Comparison of ENCODE assay signal across 18 cellular contexts in the genomic region with DNA sequence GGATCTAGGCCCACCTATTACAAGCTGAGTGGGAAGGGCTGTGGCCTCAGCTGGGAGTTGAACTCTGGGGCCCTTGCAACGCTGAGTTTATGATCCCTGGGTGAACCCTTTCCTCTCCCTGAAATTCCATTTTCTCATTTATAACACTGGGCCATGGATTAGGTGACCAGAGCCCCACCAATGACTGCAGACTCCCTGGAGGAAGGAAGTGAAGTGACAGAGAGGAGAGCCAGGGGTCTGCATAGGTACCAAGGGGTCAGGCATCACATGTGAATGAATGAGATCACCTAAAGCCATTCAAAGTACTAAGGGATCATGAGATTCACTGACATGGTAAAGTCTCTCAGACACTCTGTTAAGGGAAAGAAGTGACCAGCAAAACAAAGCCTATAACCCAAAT. TPM values are rescaled to one million over a fixed set of nuclear protein-coding genes. Genes with fewer than 3 reads are reported as not detected.
DNase-seq lines count a peak whose midpoint lies in the region; ATAC-seq, FAIRE-seq and TF ChIP-seq lines count a peak whose summit lies in the region.
"Had no signal": no experiment of that assay in that cellular context is flagged by ENCODE, and none has a peak within 500 bp of the region (broad histone marks: within the 10 kb centered on the region; RNA-seq: fewer than 3 reads in every experiment).

No MANE protein-coding gene starts in this region.

- H3K9me3 ChIP-seq in iPS-20b (ENCODE audit: insufficient read depth, low read depth, low read length) (no peaks in the 10 kb centered on the region), prostate gland (no peaks in the 10 kb centered on the region)
- H3K9me3 ChIP-seq: colonic mucosa had no signal

- H3K27ac ChIP-seq in iPS-20b (ENCODE audit: low read length) = no peak overlapping the region
- H3K27ac ChIP-seq in prostate gland = peak overlapping the region; percentile 55 to 64
- H3K27ac ChIP-seq: colonic mucosa, GM23248 had no signal

- H3K9ac ChIP-seq in iPS-20b (ENCODE audit: low read depth, low read length) = peak overlapping the region; percentile 9; the same call in 1 of the 2 replicates
- H3K9ac ChIP-seq: GM23248 had no signal

- no peaks in the 10 kb centered on the region for H3K9me3 Mint-ChIP-seq in WTC11
- no peaks in the 10 kb centered on the region for H3K9me3 Mint-ChIP-seq in activated naive CD4-positive, alpha-beta T cell treated with anti-CD3 and anti-CD28 coated beads for 36 hours
- H3K9me3 Mint-ChIP-seq: activated T-helper 1 cell treated with anti-CD3 and anti-CD28 coated beads, Interleukin-12 subunit alpha, Interleukin-12 subunit beta, Interleukin-2, Interleukin-4 antibody, amounts not matched to agents 30 ng/mL and 10 ng/mL and 1 ng/mL, durations not matched to agents 14 hours and 24 hours and 36 hours had no signal

- no peaks in the 10 kb centered on the region for H3K27me3 ChIP-seq in iPS-20b (ENCODE audit: insufficient read depth, low read length)
- H3K27me3 ChIP-seq in prostate gland (replicated peaks; ENCODE audit: insufficient read depth) = no peaks in the 10 kb centered on the region
- H3K27me3 ChIP-seq: colonic mucosa had no signal

- peaks cover 18% of the 10 kb centered on the region for H3K36me3 Mint-ChIP-seq in WTC11
- H3K36me3 Mint-ChIP-seq in activated naive CD4-positive, alpha-beta T cell treated with anti-CD3 and anti-CD28 coated beads for 36 hours (ENCODE audit: low read depth) = no peaks in the 10 kb centered on the region

- H3K4me1 Mint-ChIP-seq in WTC11 = peaks cover 28% of the 10 kb centered on the region
- no peaks in the 10 kb centered on the region for H3K4me1 Mint-ChIP-seq in activated naive CD4-positive, alpha-beta T cell treated with anti-CD3 and anti-CD28 coated beads for 36 hours (ENCODE audit: low read depth)

- H3K4me3 Mint-ChIP-seq in WTC11 = no peak overlapping the region
- H3K4me3 Mint-ChIP-seq in activated naive CD4-positive, alpha-beta T cell treated with anti-CD3 and anti-CD28 coated beads for 36 hours = no peak overlapping the region
- H3K4me3 Mint-ChIP-seq: activated CD8-positive, alpha-beta T cell treated with anti-CD3 and anti-CD28 coated beads, Interleukin-2, amount 10 ng/mL, durations not matched to agents 7 days and 5 days; activated T-helper 1 cell treated with anti-CD3 and anti-CD28 coated beads, Interleukin-12 subunit alpha, Interleukin-12 subunit beta, Interleukin-2, Interleukin-4 antibody, amounts not matched to agents 30 ng/mL and 10 ng/mL and 1 ng/mL, durations not matched to agents 14 hours and 24 hours and 36 hours had no signal

- H3K36me3 ChIP-seq in iPS-20b (ENCODE audit: insufficient read depth, low read depth, low read length) (peaks cover 34% of the 10 kb centered on the region), prostate gland (peaks cover 0 to 8% of the 10 kb centered on the region in 2 donors)
- H3K36me3 ChIP-seq: colonic mucosa had no signal

- WGBS in prostate gland = 30% methylated on average over 1 of the region's 1 CpG

- TF ChIP-seq POLR2A in GM12891 (IDR thresholded peaks at IDR 0.05; ENCODE audit: low read depth, low read length) (no peak), prostate gland (IDR thresholded peaks at IDR 0.05) (no peak)

- H3K4me3 ChIP-seq in iPS-20b (ENCODE audit: low read length) = no peak overlapping the region
- no peak overlapping the region for H3K4me3 ChIP-seq in prostate gland
- H3K4me3 ChIP-seq: colonic mucosa, GM23248 had no signal

- intact Hi-C loops in prostate gland (cut with DNase I) = no loop called here
- intact Hi-C loops in activated naive CD4-positive, alpha-beta T cell treated with anti-CD3 and anti-CD28 coated beads for 36 hours (cut with micrococcal nuclease) = no loop called here

- POLR2A ChIA-PET in WTC11 (lab: Charles Lee) = interaction anchor here (0.6 kb wide), 1 partner anchor 57 kb away, joined by 4 read pairs; no protein-coding TSS in a partner anchor

- H3K27me3 Mint-ChIP-seq in WTC11 (ENCODE audit: low read depth) = no peaks in the 10 kb centered on the region
- no peaks in the 10 kb centered on the region for H3K27me3 Mint-ChIP-seq in activated naive CD4-positive, alpha-beta T cell treated with anti-CD3 and anti-CD28 coated beads for 36 hours (ENCODE audit: low read depth)

- FAIRE-seq in GM12891 (lab: Jason Lieb, UNC) = peak; percentile 13
- FAIRE-seq: HepG2 had no signal

- H3K4me1 ChIP-seq in iPS-20b (ENCODE audit: insufficient read depth, low read length) (peaks cover 12% of the 10 kb centered on the region; the same call in 1 of the 2 replicates), prostate gland (replicated peaks) (peaks cover 15% of the 10 kb centered on the region)
- H3K4me1 ChIP-seq: colonic mucosa had no signal

- no peak for DNase-seq in GM12891 (ENCODE audit: insufficient read length, low spot score)
- no peak for DNase-seq in WTC11 (ENCODE audit: low spot score)
- DNase-seq in prostate gland (ENCODE audit: low spot score) = no peak
- no peak for DNase-seq in AML-193 (lab: John Stamatoyannopoulos, UW)
- DNase-seq in NAMALWA (ENCODE audit: low spot score) = no peak
- DNase-seq in activated naive CD4-positive, alpha-beta T cell treated with anti-CD3 and anti-CD28 coated beads for 36 hours = no peak
- DNase-seq in mesenteric fat pad (ENCODE audit: low spot score) = no peak
- DNase-seq: activated CD8-positive, alpha-beta T cell treated with anti-CD3 and anti-CD28 coated beads, Interleukin-2, amount 10 ng/mL, durations not matched to agents 7 days and 5 days; colonic mucosa; EL; erythroblast; GM23248; kidney glomerular epithelial cell; NCI-H774 had no signal

- CTCF ChIA-PET in WTC11 (lab: Charles Lee) = interaction anchor here (0.5 to 3.1 kb wide), 16 partner anchors 10 to 158 kb away, joined by 3 to 38 read pairs (median 5); a partner anchor contains a TSS
- CTCF ChIA-PET in activated naive CD4-positive, alpha-beta T cell treated with anti-CD3 and anti-CD28 coated beads for 36 hours (lab: Charles Lee) = interaction anchor here (1.0 to 3.9 kb wide), 2 partner anchors 10 to 12 kb away, joined by 4 to 17 read pairs; no protein-coding TSS in a partner anchor

- H3K27ac Mint-ChIP-seq in WTC11 = peak overlapping the region; percentile 85
- no peak overlapping the region for H3K27ac Mint-ChIP-seq in activated naive CD4-positive, alpha-beta T cell treated with anti-CD3 and anti-CD28 coated beads for 36 hours
- H3K27ac Mint-ChIP-seq: activated CD8-positive, alpha-beta T cell treated with anti-CD3 and anti-CD28 coated beads, Interleukin-2, amount 10 ng/mL, durations not matched to agents 7 days and 5 days; activated T-helper 1 cell treated with anti-CD3 and anti-CD28 coated beads, Interleukin-12 subunit alpha, Interleukin-12 subunit beta, Interleukin-2, Interleukin-4 antibody, amounts not matched to agents 30 ng/mL and 10 ng/mL and 1 ng/mL, durations not matched to agents 14 hours and 24 hours and 36 hours had no signal

- TF ChIP-seq CTCF in WTC11 (IDR thresholded peaks at IDR 0.05) (no peak), prostate gland (IDR thresholded peaks at IDR 0.05) (no peak)

- no peak for ATAC-seq in WTC11
- ATAC-seq: activated CD8-positive, alpha-beta T cell treated with anti-CD3 and anti-CD28 coated beads, Interleukin-2, amount 10 ng/mL, durations not matched to agents 7 days and 5 days; HepG2 had no signal

TF ChIP-seq in GM12891, 5 proteins besides CTCF, POLR2A, EP300 and RAD21:
- TF ChIP-seq POLR2AphosphoS5 (IDR thresholded peaks at IDR 0.05; ENCODE audit: low read depth, low read length) (no peak), TAF1 (IDR thresholded peaks at IDR 0.05; ENCODE audit: low read depth, low read length) (no peak), SPI1 (IDR thresholded peaks at IDR 0.05; ENCODE audit: low read depth, low read length) (no peak), PAX5 (IDR thresholded peaks at IDR 0.05; ENCODE audit: insufficient read depth, low read length, severe bottlenecking) (no peak), POU2F2 (IDR thresholded peaks at IDR 0.05; ENCODE audit: low read depth, low read length) (no peak)

TF ChIP-seq in WTC11, 78 proteins besides CTCF, POLR2A, EP300 and RAD21 (continues in another document):
- TF ChIP-seq, protein P1, sequence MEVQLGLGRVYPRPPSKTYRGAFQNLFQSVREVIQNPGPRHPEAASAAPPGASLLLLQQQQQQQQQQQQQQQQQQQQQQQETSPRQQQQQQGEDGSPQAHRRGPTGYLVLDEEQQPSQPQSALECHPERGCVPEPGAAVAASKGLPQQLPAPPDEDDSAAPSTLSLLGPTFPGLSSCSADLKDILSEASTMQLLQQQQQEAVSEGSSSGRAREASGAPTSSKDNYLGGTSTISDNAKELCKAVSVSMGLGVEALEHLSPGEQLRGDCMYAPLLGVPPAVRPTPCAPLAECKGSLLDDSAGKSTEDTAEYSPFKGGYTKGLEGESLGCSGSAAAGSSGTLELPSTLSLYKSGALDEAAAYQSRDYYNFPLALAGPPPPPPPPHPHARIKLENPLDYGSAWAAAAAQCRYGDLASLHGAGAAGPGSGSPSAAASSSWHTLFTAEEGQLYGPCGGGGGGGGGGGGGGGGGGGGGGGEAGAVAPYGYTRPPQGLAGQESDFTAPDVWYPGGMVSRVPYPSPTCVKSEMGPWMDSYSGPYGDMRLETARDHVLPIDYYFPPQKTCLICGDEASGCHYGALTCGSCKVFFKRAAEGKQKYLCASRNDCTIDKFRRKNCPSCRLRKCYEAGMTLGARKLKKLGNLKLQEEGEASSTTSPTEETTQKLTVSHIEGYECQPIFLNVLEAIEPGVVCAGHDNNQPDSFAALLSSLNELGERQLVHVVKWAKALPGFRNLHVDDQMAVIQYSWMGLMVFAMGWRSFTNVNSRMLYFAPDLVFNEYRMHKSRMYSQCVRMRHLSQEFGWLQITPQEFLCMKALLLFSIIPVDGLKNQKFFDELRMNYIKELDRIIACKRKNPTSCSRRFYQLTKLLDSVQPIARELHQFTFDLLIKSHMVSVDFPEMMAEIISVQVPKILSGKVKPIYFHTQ (CRISPR knock-in tag; IDR thresholded peaks at IDR 0.05) = no peak
- TF ChIP-seq RORB (CRISPR knock-in tag; IDR thresholded peaks at IDR 0.05) = no peak
- no peak for TF ChIP-seq TCF7 (CRISPR knock-in tag; IDR thresholded peaks at IDR 0.05; ENCODE audit: low read depth)
- TF ChIP-seq ZNF396 (CRISPR knock-in tag; IDR thresholded peaks at IDR 0.05; ENCODE audit: borderline replicate concordance) = no peak

RNA-seq across cellular contexts. Expression of a gene that starts 46.5 kb away (rescaled TPM):
- 10.9 TPM for polyA plus RNA-seq in GM12891 (2012; ENCODE audit: low read depth, missing spikeins)
- total RNA-seq in WTC11 (2021) (26.0 to 27.0 TPM (median 26.9 TPM) in 3 replicates), prostate gland (10 to 100 TPM; 13.0 to 17.1 TPM), mesenteric fat pad (6.4 TPM)
- 10 to 100 TPM; 23.0 to 24.7 TPM for total RNA-seq in activated naive CD4-positive, alpha-beta T cell treated with anti-CD3 and anti-CD28 coated beads for 36 hours

RNA-seq across cellular contexts. Expression of a gene that starts 55.9 kb away (rescaled TPM):
- polyA plus RNA-seq in GM12891 (2012; ENCODE audit: low read depth, missing spikeins) = 0.22 TPM
- 0.09 to 0.25 TPM (median 0.17 TPM) in 3 replicates for total RNA-seq in WTC11 (2021)
- total RNA-seq in prostate gland = 1 to 10 TPM in 1 of 2 donors, under 1 TPM in 1; 0.14 to 1.3 TPM
- not detected for total RNA-seq in activated naive CD4-positive, alpha-beta T cell treated with anti-CD3 and anti-CD28 coated beads for 36 hours
- not detected for total RNA-seq in mesenteric fat pad
- total RNA-seq: activated CD8-positive, alpha-beta T cell treated with anti-CD3 and anti-CD28 coated beads, Interleukin-2, amount 10 ng/mL, durations not matched to agents 7 days and 5 days; activated T-helper 1 cell treated with anti-CD3 and anti-CD28 coated beads, Interleukin-12 subunit alpha, Interleukin-12 subunit beta, Interleukin-2, Interleukin-4 antibody, amounts not matched to agents 30 ng/mL and 10 ng/mL and 1 ng/mL, durations not matched to agents 14 hours and 24 hours and 36 hours; RPMI7951 had no signal
